Comparison of ENCODE assay signal across 11 cellular contexts in the genomic region with DNA sequence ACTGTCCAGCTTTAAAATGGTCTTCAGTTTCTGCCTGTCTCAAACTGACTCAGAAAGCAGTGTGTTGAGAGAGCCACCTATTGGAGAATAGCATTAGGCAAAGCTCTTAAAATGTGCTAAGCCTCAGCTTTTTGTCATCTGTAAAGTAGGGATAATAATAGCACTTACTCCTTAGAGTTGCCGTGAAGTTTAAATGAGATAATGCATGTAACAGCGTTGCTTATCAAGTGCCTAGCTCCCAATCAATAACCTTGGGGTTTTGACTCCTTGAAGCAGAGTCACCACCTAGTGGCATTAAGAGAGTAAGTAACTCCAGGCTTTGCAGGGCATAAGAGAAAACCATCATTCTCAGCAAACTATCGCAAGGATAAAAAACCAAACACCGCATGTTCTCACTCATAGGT.
DNase-seq lines count a peak whose midpoint lies in the region; ATAC-seq, FAIRE-seq and TF ChIP-seq lines count a peak whose summit lies in the region.
"Had no signal": no experiment of that assay in that cellular context is flagged by ENCODE, and none has a peak within 500 bp of the region (broad histone marks: within the 10 kb centered on the region; RNA-seq: fewer than 3 reads in every experiment).

No MANE protein-coding gene starts in this region.

- TF ChIP-seq CTCF in LNCAP (IDR thresholded peaks at IDR 0.05) = peak; percentile 60
- peak; percentile 60 to 64 for TF ChIP-seq CTCF in brain (conservative IDR thresholded peaks at IDR 0.05)
- no peak for TF ChIP-seq CTCF in colonic mucosa (IDR thresholded peaks at IDR 0.05)

- H3K27ac Mint-ChIP-seq in brain = no peak overlapping the region
- no peak overlapping the region for H3K27ac Mint-ChIP-seq in stimulated activated memory B cell treated with anti-CD40 and anti-IgM and Interleukin-4, amounts not matched to agents 10 μg/mL and 1 μg/mL and 100 μg/mL, for 72 hours
- H3K27ac Mint-ChIP-seq in activated T-helper 2 cell treated with anti-CD3 and anti-CD28 coated beads, Interferon-gamma antibody, Interleukin-2, Interleukin-4, amounts not matched to agents 10 μg/mL and 5 μg/mL and 100 μg/mL, durations not matched to agents 14 hours and 24 hours and 36 hours = no peak overlapping the region
- H3K27ac Mint-ChIP-seq: activated CD4-positive, alpha-beta memory T cell treated with anti-CD3 and anti-CD28 coated beads for 36 hours had no signal

- no peaks in the 10 kb centered on the region for H3K36me3 ChIP-seq in colonic mucosa

- H3K4me1 Mint-ChIP-seq in brain = no peaks in the 10 kb centered on the region
- H3K4me1 Mint-ChIP-seq in stimulated activated memory B cell treated with anti-CD40 and anti-IgM and Interleukin-4, amounts not matched to agents 10 μg/mL and 1 μg/mL and 100 μg/mL, for 72 hours = no peaks in the 10 kb centered on the region
- no peaks in the 10 kb centered on the region for H3K4me1 Mint-ChIP-seq in activated T-helper 2 cell treated with anti-CD3 and anti-CD28 coated beads, Interferon-gamma antibody, Interleukin-2, Interleukin-4, amounts not matched to agents 10 μg/mL and 5 μg/mL and 100 μg/mL, durations not matched to agents 14 hours and 24 hours and 36 hours (ENCODE audit: low read depth)

- DNase-seq in GM04503 (ENCODE audit: low read depth) (peak; percentile 0), myocyte (ENCODE audit: low read depth) (peak; percentile 18), GM12892 (ENCODE audit: insufficient read length) (no peak), colonic mucosa (no peak)
- no peak for DNase-seq in activated T-helper 2 cell treated with anti-CD3 and anti-CD28 coated beads, Interferon-gamma antibody, Interleukin-2, Interleukin-4, amounts not matched to agents 10 μg/mL and 5 μg/mL and 100 μg/mL, durations not matched to agents 14 hours and 24 hours and 36 hours (ENCODE audit: low spot score)
- DNase-seq: activated CD4-positive, alpha-beta memory T cell treated with anti-CD3 and anti-CD28 coated beads for 36 hours; central memory CD4-positive, alpha-beta T cell; NCI-H2081 treated with DMSO at 0.1 percent for 48 hours had no signal

- H3K9me3 ChIP-seq in colonic mucosa = no peaks in the 10 kb centered on the region

- no peaks in the 10 kb centered on the region for H3K4me1 ChIP-seq in colonic mucosa

- ATAC-seq in stimulated activated memory B cell treated with anti-CD40 and anti-IgM and Interleukin-4, amounts not matched to agents 10 μg/mL and 1 μg/mL and 100 μg/mL, for 72 hours = no peak

- no peak overlapping the region for H3K4me3 ChIP-seq in colonic mucosa

- no peaks in the 10 kb centered on the region for H3K36me3 Mint-ChIP-seq in brain
- no peaks in the 10 kb centered on the region for H3K36me3 Mint-ChIP-seq in stimulated activated memory B cell treated with anti-CD40 and anti-IgM and Interleukin-4, amounts not matched to agents 10 μg/mL and 1 μg/mL and 100 μg/mL, for 72 hours
- H3K36me3 Mint-ChIP-seq in activated T-helper 2 cell treated with anti-CD3 and anti-CD28 coated beads, Interferon-gamma antibody, Interleukin-2, Interleukin-4, amounts not matched to agents 10 μg/mL and 5 μg/mL and 100 μg/mL, durations not matched to agents 14 hours and 24 hours and 36 hours (ENCODE audit: low read depth) = no peaks in the 10 kb centered on the region
- H3K36me3 Mint-ChIP-seq: activated CD4-positive, alpha-beta memory T cell treated with anti-CD3 and anti-CD28 coated beads for 36 hours had no signal

- no peak overlapping the region for H3K4me3 Mint-ChIP-seq in brain
- H3K4me3 Mint-ChIP-seq in stimulated activated memory B cell treated with anti-CD40 and anti-IgM and Interleukin-4, amounts not matched to agents 10 μg/mL and 1 μg/mL and 100 μg/mL, for 72 hours = no peak overlapping the region
- H3K4me3 Mint-ChIP-seq in activated T-helper 2 cell treated with anti-CD3 and anti-CD28 coated beads, Interferon-gamma antibody, Interleukin-2, Interleukin-4, amounts not matched to agents 10 μg/mL and 5 μg/mL and 100 μg/mL, durations not matched to agents 14 hours and 24 hours and 36 hours (ENCODE audit: low read depth) = no peak overlapping the region
- H3K4me3 Mint-ChIP-seq: activated CD4-positive, alpha-beta memory T cell treated with anti-CD3 and anti-CD28 coated beads for 36 hours had no signal

- H3K27me3 ChIP-seq in colonic mucosa = no peaks in the 10 kb centered on the region

- no peak for TF ChIP-seq POLR2A in GM12892 (IDR thresholded peaks at IDR 0.05; ENCODE audit: low read depth, low read length)

- peaks cover 21% of the 10 kb centered on the region for H3K27me3 Mint-ChIP-seq in brain
- H3K27me3 Mint-ChIP-seq in stimulated activated memory B cell treated with anti-CD40 and anti-IgM and Interleukin-4, amounts not matched to agents 10 μg/mL and 1 μg/mL and 100 μg/mL, for 72 hours = peaks cover 31% of the 10 kb centered on the region
- H3K27me3 Mint-ChIP-seq in activated T-helper 2 cell treated with anti-CD3 and anti-CD28 coated beads, Interferon-gamma antibody, Interleukin-2, Interleukin-4, amounts not matched to agents 10 μg/mL and 5 μg/mL and 100 μg/mL, durations not matched to agents 14 hours and 24 hours and 36 hours (ENCODE audit: low read depth) = peaks cover 3% of the 10 kb centered on the region

- intact Hi-C loops in activated T-helper 2 cell treated with anti-CD3 and anti-CD28 coated beads, Interferon-gamma antibody, Interleukin-2, Interleukin-4, amounts not matched to agents 10 μg/mL and 5 μg/mL and 100 μg/mL, durations not matched to agents 14 hours and 24 hours and 36 hours (cut with micrococcal nuclease) = no loop called here
- intact Hi-C loops in colonic mucosa (cut with DNase I) = no loop called here

- no peak overlapping the region for H3K9ac ChIP-seq in colonic mucosa (ENCODE audit: low read depth in 2 of 2, low read length in 2 of 2)

- peaks cover 0 to 4% (median 3%) of the 10 kb centered on the region in 5 experiments for H3K9me3 Mint-ChIP-seq in brain
- peaks cover 5% of the 10 kb centered on the region for H3K9me3 Mint-ChIP-seq in stimulated activated memory B cell treated with anti-CD40 and anti-IgM and Interleukin-4, amounts not matched to agents 10 μg/mL and 1 μg/mL and 100 μg/mL, for 72 hours
- peaks cover under 1% of the 10 kb centered on the region for H3K9me3 Mint-ChIP-seq in activated T-helper 2 cell treated with anti-CD3 and anti-CD28 coated beads, Interferon-gamma antibody, Interleukin-2, Interleukin-4, amounts not matched to agents 10 μg/mL and 5 μg/mL and 100 μg/mL, durations not matched to agents 14 hours and 24 hours and 36 hours

- H3K27ac ChIP-seq in colonic mucosa = no peak overlapping the region

- FAIRE-seq in GM12892 (lab: Jason Lieb, UNC) = no peak

Comparison
In these comparisons a context has a peak if more than half of its experiments do, and no peak if none do; other contexts are left out.
1. DNase-seq: peak in GM04503 (single experiment) and myocyte (single experiment); none in activated T-helper 2 cell treated with anti-CD3 and anti-CD28 coated beads, Interferon-gamma antibody, Interleukin-2, Interleukin-4, amounts not matched to agents 10 μg/mL and 5 μg/mL and 100 μg/mL, durations not matched to agents 14 hours and 24 hours and 36 hours (single experiment), GM12892 (single experiment) and colonic mucosa (single experiment).